13 cellular contexts compared by ENCODE assay signal in the genomic region with DNA sequence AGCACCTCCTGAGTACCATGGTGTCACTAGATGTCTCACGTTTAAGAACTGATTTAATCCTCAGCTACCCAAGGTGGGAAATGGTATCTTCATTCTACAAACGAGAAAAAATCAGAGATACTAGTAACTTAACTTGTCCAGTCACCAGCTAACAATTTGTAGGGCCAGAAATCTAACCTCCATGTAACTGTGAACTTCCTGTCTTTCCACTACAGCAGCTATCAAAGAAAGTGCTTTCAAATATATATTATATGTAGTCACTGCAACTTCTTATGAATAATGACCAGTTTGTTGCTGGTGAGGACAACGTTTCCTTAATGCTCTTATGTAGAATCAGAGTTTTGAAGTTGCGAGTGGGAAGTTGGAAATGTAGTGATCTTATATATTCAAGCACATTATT. TPM values are rescaled to one million over a fixed set of nuclear protein-coding genes. Genes with fewer than 3 reads are reported as not detected.
A peak's percentile ranks its signal among the peaks of the same experiment; 100 is the strongest.
DNase-seq lines count a peak whose midpoint lies in the region; ATAC-seq, FAIRE-seq and TF ChIP-seq lines count a peak whose summit lies in the region.
"Had no signal": no experiment of that assay in that cellular context is flagged by ENCODE, and none has a peak within 500 bp of the region (broad histone marks: within the 10 kb centered on the region; RNA-seq: fewer than 3 reads in every experiment).

No MANE protein-coding gene starts in this region.

- ATAC-seq in naive thymus-derived CD8-positive, alpha-beta T cell, result no peak
- no peak for ATAC-seq in GM19455 (IDR thresholded peaks at IDR 0.05; ENCODE audit: unreplicated experiment)

- no peak for DNase-seq in activated CD4-positive, alpha-beta memory T cell treated with anti-CD3 and anti-CD28 coated beads for 36 hours
- no peak for DNase-seq in activated CD4-positive, alpha-beta memory T cell treated with anti-CD3 and anti-CD28 coated beads, Interleukin-2, amount 10 ng/mL, durations not matched to agents 7 days and 5 days
- DNase-seq in astrocyte (ENCODE audit: low read depth) (peak; percentile 17), NCI-H226 (no peak)
- DNase-seq in naive thymus-derived CD8-positive, alpha-beta T cell, result no peak
- no peak for DNase-seq in stimulated activated CD4-positive, alpha-beta T cell treated with anti-CD3 and anti-CD28 coated beads, Interleukin-2, amount 100 ng/mL, for 24 hours
- DNase-seq: brain microvascular endothelial cell, NCI-H1417 treated with DMSO at 0.1 percent for 48 hours, T-helper 9 cell had no signal

- 0 out of 2 replicates have a peak, but pooled peaks cover 22% of the 10 kb centered on the region for H4K20me1 ChIP-seq in KMS-11 (ENCODE audit: insufficient read depth)
- peaks cover 47% of the 10 kb centered on the region for H4K20me1 ChIP-seq in astrocyte (ENCODE audit: insufficient read depth, low read length)

- peaks cover 41% of the 10 kb centered on the region for H3K4me1 Mint-ChIP-seq in activated CD4-positive, alpha-beta memory T cell treated with anti-CD3 and anti-CD28 coated beads for 36 hours (ENCODE audit: low read depth)
- H3K4me1 Mint-ChIP-seq in activated CD4-positive, alpha-beta memory T cell treated with anti-CD3 and anti-CD28 coated beads, Interleukin-2, amount 10 ng/mL, durations not matched to agents 7 days and 5 days, result peaks cover 23% of the 10 kb centered on the region
- H3K4me1 Mint-ChIP-seq in astrocyte (ENCODE audit: low read depth, unreplicated experiment), result peaks cover 23% of the 10 kb centered on the region
- H3K4me1 Mint-ChIP-seq in naive thymus-derived CD8-positive, alpha-beta T cell, result peaks cover 23 to 61% (median 57%) of the 10 kb centered on the region in 4 donors

- H3K4me3 ChIP-seq in KMS-11 (IDR thresholded peaks at IDR 0.05; ENCODE audit: insufficient read depth, low read depth, low read length) (peak overlapping the region; percentile 24), astrocyte (ENCODE audit: insufficient read depth, low read depth, low read length) (no peak overlapping the region)

- H3K27me3 ChIP-seq in KMS-11 (ENCODE audit: insufficient read depth, low read depth), result no peaks in the 10 kb centered on the region
- H3K27me3 ChIP-seq in astrocyte (ENCODE audit: insufficient read depth, low read length), result no peaks in the 10 kb centered on the region
- H3K27me3 ChIP-seq: brain microvascular endothelial cell, esophagus muscularis mucosa, upper lobe of left lung had no signal

- H3K79me2 ChIP-seq in KMS-11 (ENCODE audit: insufficient read depth, low read depth) (peaks cover 61% of the 10 kb centered on the region), astrocyte (ENCODE audit: insufficient read depth, low read length) (peaks cover 52% of the 10 kb centered on the region)

- FAIRE-seq in astrocyte (lab: Jason Lieb, UNC), result no peak

- no peak for TF ChIP-seq CTCF in KMS-11 (conservative IDR thresholded peaks at IDR 0.05; ENCODE audit: low read depth, low read length)
- no peak for TF ChIP-seq CTCF in astrocyte (IDR thresholded peaks at IDR 0.05; ENCODE audit: insufficient read depth, low read depth, low read length)

- H3K36me3 Mint-ChIP-seq in activated CD4-positive, alpha-beta memory T cell treated with anti-CD3 and anti-CD28 coated beads for 36 hours, result peaks cover 4% of the 10 kb centered on the region
- H3K36me3 Mint-ChIP-seq in activated CD4-positive, alpha-beta memory T cell treated with anti-CD3 and anti-CD28 coated beads, Interleukin-2, amount 10 ng/mL, durations not matched to agents 7 days and 5 days (ENCODE audit: low read depth), result peaks cover 12% of the 10 kb centered on the region
- H3K36me3 Mint-ChIP-seq in astrocyte (ENCODE audit: low read depth, unreplicated experiment), result no peaks in the 10 kb centered on the region
- H3K36me3 Mint-ChIP-seq in naive thymus-derived CD8-positive, alpha-beta T cell, result peaks cover 0 to 5% (median 0%) of the 10 kb centered on the region in 3 donors

- no peaks in the 10 kb centered on the region for H3K9me3 ChIP-seq in astrocyte (ENCODE audit: insufficient read depth, low read depth, low read length)
- H3K9me3 ChIP-seq: esophagus muscularis mucosa, upper lobe of left lung had no signal

- H2AFZ ChIP-seq in KMS-11 (ENCODE audit: low read depth) (no peak overlapping the region), astrocyte (ENCODE audit: low read depth, low read length) (no peak overlapping the region)

- no peaks in the 10 kb centered on the region for H3K27me3 Mint-ChIP-seq in activated CD4-positive, alpha-beta memory T cell treated with anti-CD3 and anti-CD28 coated beads for 36 hours
- peaks cover 2% of the 10 kb centered on the region for H3K27me3 Mint-ChIP-seq in activated CD4-positive, alpha-beta memory T cell treated with anti-CD3 and anti-CD28 coated beads, Interleukin-2, amount 10 ng/mL, durations not matched to agents 7 days and 5 days
- peaks cover 3% of the 10 kb centered on the region for H3K27me3 Mint-ChIP-seq in astrocyte (ENCODE audit: low read depth, unreplicated experiment)
- peaks cover 0 to 2% (median 0%) of the 10 kb centered on the region in 5 donors for H3K27me3 Mint-ChIP-seq in naive thymus-derived CD8-positive, alpha-beta T cell

- intact Hi-C loops in activated CD4-positive, alpha-beta memory T cell treated with anti-CD3 and anti-CD28 coated beads for 36 hours (cut with micrococcal nuclease), result loop anchor here (10.0 kb wide), 1 partner anchor 53 kb away; no protein-coding TSS in a partner anchor

- H3K4me2 ChIP-seq in KMS-11 (peak overlapping the region; percentile 82), astrocyte (ENCODE audit: low read length) (no peak overlapping the region)

- H3K27ac Mint-ChIP-seq in activated CD4-positive, alpha-beta memory T cell treated with anti-CD3 and anti-CD28 coated beads for 36 hours, result no peak overlapping the region
- no peak overlapping the region for H3K27ac Mint-ChIP-seq in activated CD4-positive, alpha-beta memory T cell treated with anti-CD3 and anti-CD28 coated beads, Interleukin-2, amount 10 ng/mL, durations not matched to agents 7 days and 5 days
- peak overlapping the region; percentile 0 for H3K27ac Mint-ChIP-seq in astrocyte (ENCODE audit: unreplicated experiment)
- peak overlapping the region in 5 of 10 donors; percentile 9 to 95 (median 33) for H3K27ac Mint-ChIP-seq in naive thymus-derived CD8-positive, alpha-beta T cell

- no peaks in the 10 kb centered on the region for H3K9me3 Mint-ChIP-seq in activated CD4-positive, alpha-beta memory T cell treated with anti-CD3 and anti-CD28 coated beads for 36 hours
- H3K9me3 Mint-ChIP-seq in activated CD4-positive, alpha-beta memory T cell treated with anti-CD3 and anti-CD28 coated beads, Interleukin-2, amount 10 ng/mL, durations not matched to agents 7 days and 5 days, result no peaks in the 10 kb centered on the region
- H3K9me3 Mint-ChIP-seq in astrocyte (ENCODE audit: unreplicated experiment), result no peaks in the 10 kb centered on the region
- H3K9me3 Mint-ChIP-seq in naive thymus-derived CD8-positive, alpha-beta T cell, result peaks cover 0 to 2% (median 0%) of the 10 kb centered on the region in 9 donors

- H3K4me1 ChIP-seq in KMS-11 (ENCODE audit: low read depth, poor library complexity, severe bottlenecking) (peaks cover 36% of the 10 kb centered on the region), astrocyte (ENCODE audit: insufficient read depth, low read length) (peaks cover 13% of the 10 kb centered on the region)

- peak overlapping the region; percentile 97 for H3K4me3 Mint-ChIP-seq in activated CD4-positive, alpha-beta memory T cell treated with anti-CD3 and anti-CD28 coated beads for 36 hours
- no peak overlapping the region for H3K4me3 Mint-ChIP-seq in activated CD4-positive, alpha-beta memory T cell treated with anti-CD3 and anti-CD28 coated beads, Interleukin-2, amount 10 ng/mL, durations not matched to agents 7 days and 5 days
- H3K4me3 Mint-ChIP-seq in astrocyte (ENCODE audit: unreplicated experiment), result peak overlapping the region; percentile 95
- H3K4me3 Mint-ChIP-seq in naive thymus-derived CD8-positive, alpha-beta T cell, result peak overlapping the region in 6 of 10 donors; percentile 32 to 100 (median 98)

- H3K9ac ChIP-seq in KMS-11 (no peak overlapping the region), astrocyte (ENCODE audit: low read length) (no peak overlapping the region)

- POLR2A ChIA-PET in activated CD4-positive, alpha-beta memory T cell treated with anti-CD3 and anti-CD28 coated beads for 36 hours (lab: Charles Lee), result interaction anchor here (0.6 kb wide), 1 partner anchor 151 kb away, joined by 4 read pairs; a partner anchor contains a TSS
- POLR2A ChIA-PET in activated CD4-positive, alpha-beta memory T cell treated with anti-CD3 and anti-CD28 coated beads, Interleukin-2, amount 10 ng/mL, durations not matched to agents 7 days and 5 days (lab: Charles Lee), result interaction anchor here (1.0 kb wide), 1 partner anchor 151 kb away, joined by 5 read pairs; a partner anchor contains a TSS
- POLR2A ChIA-PET in naive thymus-derived CD8-positive, alpha-beta T cell (lab: Charles Lee), result interaction anchor here (0.6 kb wide), 1 partner anchor 345 kb away, joined by 3 read pairs; no protein-coding TSS in a partner anchor

- H3K36me3 ChIP-seq in KMS-11 (ENCODE audit: insufficient read depth), result no peaks in the 10 kb centered on the region
- H3K36me3 ChIP-seq in astrocyte (ENCODE audit: insufficient read depth, low read length), result no peaks in the 10 kb centered on the region
- H3K36me3 ChIP-seq: brain microvascular endothelial cell, esophagus muscularis mucosa, upper lobe of left lung had no signal

- CTCF ChIA-PET in activated CD4-positive, alpha-beta memory T cell treated with anti-CD3 and anti-CD28 coated beads for 36 hours (lab: Charles Lee), result no interaction called here
- CTCF ChIA-PET in activated CD4-positive, alpha-beta memory T cell treated with anti-CD3 and anti-CD28 coated beads, Interleukin-2, amount 10 ng/mL, durations not matched to agents 7 days and 5 days (lab: Charles Lee), result no interaction called here

- H3K27ac ChIP-seq in KMS-11 (no peak overlapping the region), astrocyte (ENCODE audit: low read depth, low read length) (no peak overlapping the region)

RNA-seq across cellular contexts. Expression of a gene that starts 1.9 kb away (rescaled TPM):
- 10 to 100 TPM; 22.6 to 30.6 TPM for total RNA-seq in activated CD4-positive, alpha-beta memory T cell treated with anti-CD3 and anti-CD28 coated beads for 36 hours
- 10 to 100 TPM; 27.9 to 29.1 TPM for total RNA-seq in activated CD4-positive, alpha-beta memory T cell treated with anti-CD3 and anti-CD28 coated beads, Interleukin-2, amount 10 ng/mL, durations not matched to agents 7 days and 5 days
- total RNA-seq in astrocyte, result 24.4 and 26.1 TPM in 2 replicates
- 10 to 100 TPM; 75.4 to 79.8 TPM for total RNA-seq in naive thymus-derived CD8-positive, alpha-beta T cell
- polyA plus RNA-seq in naive thymus-derived CD8-positive, alpha-beta T cell, result 10 to 100 TPM; 13.0 to 28.1 (median 18.0) TPM
